ENCODE assay signal across 21 cellular contexts in genomic region chr9:93620041-93620506, GRCh38. TPM values are rescaled to one million over a fixed set of nuclear protein-coding genes. Genes with fewer than 3 reads are reported as not detected.
DNase-seq lines count a peak whose midpoint lies in the region; ATAC-seq, FAIRE-seq and TF ChIP-seq lines count a peak whose summit lies in the region.
"Had no signal": no experiment of that assay in that cellular context is flagged by ENCODE, and none has a peak within 500 bp of the region (broad histone marks: within the 10 kb centered on the region; RNA-seq: fewer than 3 reads in every experiment).

No MANE protein-coding gene starts in this region.

- H3F3A ChIP-seq in SK-N-SH (replicated peaks; ENCODE audit: insufficient read depth), result no peaks in the 10 kb centered on the region

- ATAC-seq in SK-N-SH treated with all-trans-retinoic acid at 6 μM for 48 hours (peak; percentile 35; the same call in 2 of the 3 replicates), GM21526 (IDR thresholded peaks at IDR 0.05; ENCODE audit: low FRiP score, unreplicated experiment) (no peak)
- ATAC-seq: stimulated activated effector memory CD8-positive, alpha-beta T cell treated with anti-CD3 and anti-CD28 coated beads, Interleukin-12 subunit alpha, Interleukin-12 subunit beta, amount 100 ng/mL, for 72 hours had no signal

- H3K4me3 ChIP-seq in SK-N-SH (ENCODE audit: low read depth in 2 of 2, low read length in 1 of 2), result no peak overlapping the region
- H3K4me3 ChIP-seq in WERI-Rb-1 (ENCODE audit: low read depth, low read length), result no peak overlapping the region
- H3K4me3 ChIP-seq in sigmoid colon, result no peak overlapping the region
- H3K4me3 ChIP-seq: GM23248, SK-N-MC, skin epidermis, thoracic aorta had no signal

- H3K9me2 ChIP-seq in SK-N-SH, result no peaks in the 10 kb centered on the region

- TF ChIP-seq POLR2A in sigmoid colon (IDR thresholded peaks at IDR 0.05), result no peak
- TF ChIP-seq POLR2A in H54 (IDR thresholded peaks at IDR 0.05; ENCODE audit: low read depth, low read length), result no peak

- no peak overlapping the region for H3K4me2 ChIP-seq in SK-N-SH

- peaks cover 24% of the 10 kb centered on the region; the same call in 1 of the 2 replicates for H4K20me1 ChIP-seq in SK-N-SH (ENCODE audit: insufficient read depth)

- POLR2A ChIA-PET in SK-N-SH (lab: Yijun Ruan, JAX), result no interaction called here

- CTCF ChIA-PET in SK-N-SH (lab: Yijun Ruan, JAX), result interaction anchor here (1.0 to 1.3 kb wide), 4 partner anchors 8 to 200 kb away, joined by 3 to 4 read pairs (median 3); no protein-coding TSS in a partner anchor

- no peak overlapping the region for H3K9ac ChIP-seq in SK-N-SH
- H3K9ac ChIP-seq: GM23248 had no signal

- no peak overlapping the region for H2AFZ ChIP-seq in SK-N-SH (ENCODE audit: low read depth)
- H2AFZ ChIP-seq: GM23248 had no signal

- H3K9me3 ChIP-seq in SK-N-SH (no peaks in the 10 kb centered on the region), WERI-Rb-1 (ENCODE audit: severe bottlenecking) (no peaks in the 10 kb centered on the region), sigmoid colon (no peaks in the 10 kb centered on the region)
- H3K9me3 ChIP-seq: thoracic aorta had no signal

- no peak for TF ChIP-seq CTCF in SK-N-SH (IDR thresholded peaks at IDR 0.05)
- peak; percentile 63 for TF ChIP-seq CTCF in WERI-Rb-1 (IDR thresholded peaks at IDR 0.05; ENCODE audit: low read depth, low read length)
- TF ChIP-seq CTCF in sigmoid colon (IDR thresholded peaks at IDR 0.05), result no peak

- H3K4me1 ChIP-seq in SK-N-SH (ENCODE audit: control insufficient read depth in 1 of 2, insufficient read depth in 2 of 2, low read depth in 1 of 2, low read length in 1 of 2) (no peaks in the 10 kb centered on the region; a peak in 1 of 4 replicates), sigmoid colon (peaks cover 0 to 60% (median 26%) of the 10 kb centered on the region in 4 donors)

- no peak for TF ChIP-seq RAD21 in SK-N-SH (IDR thresholded peaks at IDR 0.05; ENCODE audit: low read length)

- no peaks in the 10 kb centered on the region for H3K27me3 ChIP-seq in SK-N-SH (ENCODE audit: insufficient read depth)
- no peaks in the 10 kb centered on the region for H3K27me3 ChIP-seq in WERI-Rb-1 (ENCODE audit: insufficient read depth, low read depth, severe bottlenecking)
- H3K27me3 ChIP-seq in sigmoid colon, result no peaks in the 10 kb centered on the region

- peaks cover 36% of the 10 kb centered on the region for H3K79me2 ChIP-seq in SK-N-SH (ENCODE audit: insufficient read depth)

- H3K27ac ChIP-seq in SK-N-SH (ENCODE audit: low read depth in 2 of 2, low read length in 1 of 2), result no peak overlapping the region
- no peak overlapping the region for H3K27ac ChIP-seq in WERI-Rb-1
- H3K27ac ChIP-seq in sigmoid colon, result no peak overlapping the region
- H3K27ac ChIP-seq: GM23248, SK-N-MC, skin epidermis, thoracic aorta had no signal

- FAIRE-seq in H54 (lab: Jason Lieb, UNC), result no peak

- DNase-seq in SK-N-SH (no peak), WERI-Rb-1 (peak; percentile 57), iPS DF 19.7 (ENCODE audit: low read depth, low spot score) (peak; percentile 25), sigmoid colon (peak; percentile 54), H54 (ENCODE audit: insufficient read length, low spot score) (no peak), occipital lobe (lab: John Stamatoyannopoulos, UW) (no peak)
- DNase-seq: 8988T; activated CD4-positive, alpha-beta memory T cell treated with anti-CD3 and anti-CD28 coated beads for 36 hours; activated gamma-delta T cell; cortex of kidney; GM23248; KG1; NCI-H1436 treated with DMSO at 0.1 percent for 48 hours; NK-92 treated with Interleukin-12 subunit alpha and Interleukin-12 subunit beta, amount 100 ng/mL, for 24 hours; stimulated activated CD4-positive, alpha-beta T cell treated with anti-CD3 and anti-CD28 coated beads, Interleukin-1b, Interleukin-23, amount 100 ng/mL, for 48 hours had no signal

- intact Hi-C loops in sigmoid colon (cut with DNase I), result no loop called here

- WGBS in SK-N-SH (ENCODE audit: low lambda C conversion rate), result 89% methylated on average over 7 of the region's 8 CpGs
- WGBS in sigmoid colon, 2 donors, result 89 to 91% methylated on average over 8 of the region's 8 CpGs

- TF ChIP-seq EP300 in SK-N-SH (IDR thresholded peaks at IDR 0.05; ENCODE audit: borderline replicate concordance in 1 of 2, low read depth in 1 of 2, low read length in 1 of 2) (no peak), sigmoid colon (IDR thresholded peaks at IDR 0.05) (no peak)

- no peaks in the 10 kb centered on the region for H3K36me3 ChIP-seq in SK-N-SH (replicated peaks in 1 of 2; ENCODE audit: control insufficient read depth in 1 of 2, insufficient read depth in 2 of 2, low read length in 1 of 2)
- H3K36me3 ChIP-seq in WERI-Rb-1, result no peaks in the 10 kb centered on the region
- H3K36me3 ChIP-seq in sigmoid colon, result no peaks in the 10 kb centered on the region
- H3K36me3 ChIP-seq: thoracic aorta had no signal

TF ChIP-seq in SK-N-SH treated with all-trans-retinoic acid at 6 μM for 48 hours, 23 proteins besides CTCF, POLR2A, EP300 and RAD21 (continues in another document):
- TF ChIP-seq RARB (CRISPR knock-in tag; IDR thresholded peaks at IDR 0.05) (no peak), ZC3H10 (CRISPR knock-in tag; IDR thresholded peaks at IDR 0.05) (no peak)
- TF ChIP-seq, protein P1, sequence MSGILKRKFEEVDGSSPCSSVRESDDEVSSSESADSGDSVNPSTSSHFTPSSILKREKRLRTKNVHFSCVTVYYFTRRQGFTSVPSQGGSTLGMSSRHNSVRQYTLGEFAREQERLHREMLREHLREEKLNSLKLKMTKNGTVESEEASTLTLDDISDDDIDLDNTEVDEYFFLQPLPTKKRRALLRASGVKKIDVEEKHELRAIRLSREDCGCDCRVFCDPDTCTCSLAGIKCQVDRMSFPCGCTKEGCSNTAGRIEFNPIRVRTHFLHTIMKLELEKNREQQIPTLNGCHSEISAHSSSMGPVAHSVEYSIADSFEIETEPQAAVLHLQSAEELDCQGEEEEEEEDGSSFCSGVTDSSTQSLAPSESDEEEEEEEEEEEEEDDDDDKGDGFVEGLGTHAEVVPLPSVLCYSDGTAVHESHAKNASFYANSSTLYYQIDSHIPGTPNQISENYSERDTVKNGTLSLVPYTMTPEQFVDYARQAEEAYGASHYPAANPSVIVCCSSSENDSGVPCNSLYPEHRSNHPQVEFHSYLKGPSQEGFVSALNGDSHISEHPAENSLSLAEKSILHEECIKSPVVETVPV (CRISPR knock-in tag; IDR thresholded peaks at IDR 0.05), result no peak
- TF ChIP-seq, protein P2, sequence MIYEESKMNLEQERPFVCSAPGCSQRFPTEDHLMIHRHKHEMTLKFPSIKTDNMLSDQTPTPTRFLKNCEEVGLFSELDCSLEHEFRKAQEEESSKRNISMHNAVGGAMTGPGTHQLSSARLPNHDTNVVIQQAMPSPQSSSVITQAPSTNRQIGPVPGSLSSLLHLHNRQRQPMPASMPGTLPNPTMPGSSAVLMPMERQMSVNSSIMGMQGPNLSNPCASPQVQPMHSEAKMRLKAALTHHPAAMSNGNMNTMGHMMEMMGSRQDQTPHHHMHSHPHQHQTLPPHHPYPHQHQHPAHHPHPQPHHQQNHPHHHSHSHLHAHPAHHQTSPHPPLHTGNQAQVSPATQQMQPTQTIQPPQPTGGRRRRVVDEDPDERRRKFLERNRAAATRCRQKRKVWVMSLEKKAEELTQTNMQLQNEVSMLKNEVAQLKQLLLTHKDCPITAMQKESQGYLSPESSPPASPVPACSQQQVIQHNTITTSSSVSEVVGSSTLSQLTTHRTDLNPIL (CRISPR knock-in tag; IDR thresholded peaks at IDR 0.05; ENCODE audit: low read depth), result no peak

TF ChIP-seq in SK-N-SH, 30 proteins besides CTCF, POLR2A, EP300 and RAD21:
- TF ChIP-seq MEF2A (IDR thresholded peaks at IDR 0.05; ENCODE audit: borderline replicate concordance, low read depth), result no peak

RNA-seq across cellular contexts. Expression of gene PHF2, which starts 43.7 kb away (rescaled TPM):
- polyA plus RNA-seq in SK-N-SH (2012; rRNA removed) (7.7 and 11.2 TPM in 2 replicates), sigmoid colon (10 to 100 TPM; 10.9 to 16.7 (median 12.6) TPM)
- 8.1 and 10.4 TPM in 2 replicates for polyA plus RNA-seq in SK-N-SH (2012; cell fraction: cytosol; rRNA removed)
- polyA plus RNA-seq in SK-N-SH (2012; cell fraction: nucleus; rRNA removed), result 12.3 and 15.3 TPM in 2 replicates
- total RNA-seq in sigmoid colon (10 to 100 TPM; 21.4 to 31.9 (median 28.5) TPM), occipital lobe (33.4 TPM)

Comparison
In these comparisons a context has a peak if more than half of its experiments do, and no peak if none do; other contexts are left out.
1. DNase-seq: peak in WERI-Rb-1 (single experiment), iPS DF 19.7 (single experiment) and sigmoid colon (single experiment); none in SK-N-SH (single experiment), H54 (single experiment) and occipital lobe (single experiment).